Comparison of ENCODE assay signal across 8 cellular contexts in the genomic region with DNA sequence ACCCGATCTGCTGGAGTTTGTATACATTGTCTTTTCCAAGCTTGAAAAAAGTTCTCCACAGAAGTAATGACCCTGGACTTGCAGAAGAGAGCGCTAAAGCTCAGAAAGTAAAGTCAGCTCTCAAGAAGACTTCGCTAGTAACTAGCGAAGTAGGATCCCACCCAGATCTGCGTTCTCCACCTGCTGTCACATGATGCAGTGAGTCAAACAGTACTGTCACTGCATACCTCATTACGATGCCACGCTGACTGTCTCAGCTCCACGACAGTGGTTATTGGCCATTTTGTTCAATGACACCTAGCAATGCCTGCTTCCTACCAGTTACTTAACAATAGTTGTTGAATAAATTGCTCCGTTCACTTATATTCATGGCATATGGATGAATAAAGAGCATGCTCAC. TPM values are rescaled to one million over a fixed set of nuclear protein-coding genes. Genes with fewer than 3 reads are reported as not detected.
DNase-seq lines count a peak whose midpoint lies in the region; ATAC-seq and TF ChIP-seq lines count a peak whose summit lies in the region.

No MANE protein-coding gene starts in this region.

- no peaks in the 10 kb centered on the region for H3K36me3 Mint-ChIP-seq in activated naive CD8-positive, alpha-beta T cell treated with anti-CD3 and anti-CD28 coated beads, Interleukin-2, amount 50 U/mL, for 24 hours (ENCODE audit: low read depth)

- peaks cover 27% of the 10 kb centered on the region for H3K27me3 Mint-ChIP-seq in activated naive CD8-positive, alpha-beta T cell treated with anti-CD3 and anti-CD28 coated beads, Interleukin-2, amount 50 U/mL, for 24 hours

- ATAC-seq in GM18502 (IDR thresholded peaks at IDR 0.05; ENCODE audit: poor library complexity, unreplicated experiment) (peak; percentile 95), HG03103 (IDR thresholded peaks at IDR 0.05; ENCODE audit: low read depth, unreplicated experiment) (peak; percentile 80), HG03097 (IDR thresholded peaks at IDR 0.05; ENCODE audit: low FRiP score, unreplicated experiment) (no peak)
- ATAC-seq in activated naive CD8-positive, alpha-beta T cell treated with anti-CD3 and anti-CD28 coated beads, Interleukin-2, amount 50 U/mL, for 24 hours: peak; percentile 85

- H3K9me3 ChIP-seq in right atrium auricular region: no peaks in the 10 kb centered on the region

- no peak overlapping the region for H3K4me3 Mint-ChIP-seq in activated naive CD8-positive, alpha-beta T cell treated with anti-CD3 and anti-CD28 coated beads, Interleukin-2, amount 50 U/mL, for 24 hours

- H3K9me3 Mint-ChIP-seq in activated naive CD8-positive, alpha-beta T cell treated with anti-CD3 and anti-CD28 coated beads, Interleukin-2, amount 50 U/mL, for 24 hours: no peaks in the 10 kb centered on the region

- DNase-seq in AG20443 (ENCODE audit: low spot score) (peak; percentile 83), NCI-H510A treated with DMSO at 0.1 percent for 48 hours (lab: John Stamatoyannopoulos, UW) (peak; percentile 93), right atrium auricular region (ENCODE audit: low spot score) (peak; percentile 62), skeletal muscle cell (ENCODE audit: low read depth) (peak; percentile 76)
- no peak for DNase-seq in activated naive CD8-positive, alpha-beta T cell treated with anti-CD3 and anti-CD28 coated beads, Interleukin-2, amount 50 U/mL, for 24 hours

- no peaks in the 10 kb centered on the region for H3K36me3 ChIP-seq in right atrium auricular region

- H3K4me1 Mint-ChIP-seq in activated naive CD8-positive, alpha-beta T cell treated with anti-CD3 and anti-CD28 coated beads, Interleukin-2, amount 50 U/mL, for 24 hours: peaks cover 3% of the 10 kb centered on the region

- H3K27ac ChIP-seq in right atrium auricular region: no peak overlapping the region

- no peak overlapping the region for H3K27ac Mint-ChIP-seq in activated naive CD8-positive, alpha-beta T cell treated with anti-CD3 and anti-CD28 coated beads, Interleukin-2, amount 50 U/mL, for 24 hours

- peaks cover 0 to 7% of the 10 kb centered on the region in 2 donors for H3K4me1 ChIP-seq in right atrium auricular region

- TF ChIP-seq CTCF in right atrium auricular region (IDR thresholded peaks at IDR 0.05): peak; percentile 43 to 81

- no peak overlapping the region for H3K4me3 ChIP-seq in right atrium auricular region
- no peak overlapping the region for H3K4me3 ChIP-seq in skeletal muscle cell (ENCODE audit: low read depth, low read length)

- no peaks in the 10 kb centered on the region for H3K27me3 ChIP-seq in right atrium auricular region

RNA-seq across cellular contexts. Expression of a gene that starts 29.7 kb away (rescaled TPM):
- total RNA-seq in right atrium auricular region: 100 to 1,000 TPM; 219 to 307 TPM
